ENCODE assay signal across 23 cellular contexts in genomic region chr1:210750468-210750867, GRCh38.
"Had no signal": no experiment of that assay in that cellular context is flagged by ENCODE, and none has a peak within 500 bp of the region (broad histone marks: within the 10 kb centered on the region; RNA-seq: fewer than 3 reads in every experiment).

No MANE protein-coding gene starts in this region.

- H3K9me3 ChIP-seq: body of pancreas, esophagus squamous epithelium, gastroesophageal sphincter, heart right ventricle had no signal

- DNase-seq: activated CD4-positive, alpha-beta memory T cell treated with anti-CD3 and anti-CD28 coated beads, Interleukin-2, amount 10 ng/mL, durations not matched to agents 7 days and 5 days; activated CD4-positive, alpha-beta T cell treated with anti-CD3 and anti-CD28 coated beads for 1 hour; activated CD4-positive, alpha-beta T cell treated with anti-CD3 and anti-CD28 coated beads for 4 hours; activated CD4-positive, alpha-beta T cell treated with anti-CD3 and anti-CD28 coated beads, Interleukin-2, amount 10 ng/mL, durations not matched to agents 7 days and 5 days; activated CD4-positive, alpha-beta T cell treated with anti-CD3 and anti-CD28 coated beads, Interleukin-2, amount 50 U/mL, for 4 hours; activated CD8-positive, alpha-beta memory T cell treated with anti-CD3 and anti-CD28 coated beads, Interleukin-2, amount 50 U/mL, for 48 hours; activated gamma-delta T cell treated with Interleukin-2 at 50 U/mL for 16 hours; activated naive CD4-positive, alpha-beta T cell treated with anti-CD3 and anti-CD28 coated beads, Interleukin-2, amount 50 U/mL, for 16 hours; activated naive CD4-positive, alpha-beta T cell treated with Interleukin-2 at 50 U/mL for 16 hours; activated T-cell treated with anti-CD3 and anti-CD28 coated beads for 4 hours; activated T-cell treated with anti-CD3 and anti-CD28 coated beads, Interleukin-2, amount 50 U/mL, for 24 hours; activated T-cell treated with anti-CD3 and anti-CD28 coated beads, Interleukin-2, amount 50 U/mL, for 72 hours; amniotic stem cell; aorta; body of pancreas; effector CD8-positive, alpha-beta T cell; esophagus squamous epithelium; foreskin melanocyte; heart right ventricle; T-helper 2 cell had no signal

- H3K27me3 ChIP-seq: body of pancreas, esophagus squamous epithelium, gastroesophageal sphincter had no signal

- H3K27ac ChIP-seq: body of pancreas, epithelial cell of prostate, esophagus squamous epithelium, gastroesophageal sphincter, heart right ventricle had no signal

- H3K4me1 ChIP-seq: body of pancreas, gastroesophageal sphincter, heart right ventricle had no signal

- H3K36me3 ChIP-seq: esophagus squamous epithelium, gastroesophageal sphincter, heart right ventricle had no signal

- ATAC-seq: activated T-cell treated with anti-CD3 and anti-CD28 coated beads, Interleukin-2, amount 50 U/mL, for 72 hours; body of pancreas; gastroesophageal sphincter; heart right ventricle; WTC11 had no signal

- H3K4me3 ChIP-seq: body of pancreas, esophagus squamous epithelium, gastroesophageal sphincter, heart right ventricle had no signal
